Comparison of ENCODE assay signal across 1 cellular context in the genomic region with DNA sequence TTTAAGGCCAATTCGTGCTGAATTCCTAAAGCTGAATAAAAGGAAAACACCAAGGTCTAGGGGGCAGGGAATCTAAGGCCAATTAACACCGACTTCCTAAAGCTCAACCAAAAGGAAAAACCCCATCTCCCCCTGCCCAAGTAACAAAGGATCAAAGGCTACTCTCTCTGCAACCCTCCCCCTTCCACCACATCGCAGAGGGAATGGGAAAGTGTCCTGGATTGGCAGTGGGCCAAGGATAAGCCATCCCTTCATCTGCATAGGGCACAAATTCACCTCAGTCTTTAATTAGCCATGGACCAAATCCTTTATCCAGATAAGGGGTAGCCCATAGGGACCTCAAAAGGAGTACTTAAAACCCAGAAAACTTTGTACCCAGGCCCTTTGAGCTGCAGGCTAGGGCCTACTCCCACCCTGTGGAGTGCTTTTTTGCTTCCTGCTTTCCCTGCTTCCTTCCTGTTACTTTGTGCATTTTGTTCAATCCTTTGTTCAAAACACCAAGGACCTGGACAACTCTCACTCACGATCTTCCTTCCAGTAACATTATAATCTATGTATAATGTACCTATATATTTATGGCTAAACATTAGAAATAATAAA.
TF ChIP-seq lines count a peak whose summit lies in the region.

No MANE protein-coding gene starts in this region.

TF ChIP-seq in HepG2, 621 proteins besides CTCF, POLR2A, EP300 and RAD21 (continued from another document):
- TF ChIP-seq, protein P1, sequence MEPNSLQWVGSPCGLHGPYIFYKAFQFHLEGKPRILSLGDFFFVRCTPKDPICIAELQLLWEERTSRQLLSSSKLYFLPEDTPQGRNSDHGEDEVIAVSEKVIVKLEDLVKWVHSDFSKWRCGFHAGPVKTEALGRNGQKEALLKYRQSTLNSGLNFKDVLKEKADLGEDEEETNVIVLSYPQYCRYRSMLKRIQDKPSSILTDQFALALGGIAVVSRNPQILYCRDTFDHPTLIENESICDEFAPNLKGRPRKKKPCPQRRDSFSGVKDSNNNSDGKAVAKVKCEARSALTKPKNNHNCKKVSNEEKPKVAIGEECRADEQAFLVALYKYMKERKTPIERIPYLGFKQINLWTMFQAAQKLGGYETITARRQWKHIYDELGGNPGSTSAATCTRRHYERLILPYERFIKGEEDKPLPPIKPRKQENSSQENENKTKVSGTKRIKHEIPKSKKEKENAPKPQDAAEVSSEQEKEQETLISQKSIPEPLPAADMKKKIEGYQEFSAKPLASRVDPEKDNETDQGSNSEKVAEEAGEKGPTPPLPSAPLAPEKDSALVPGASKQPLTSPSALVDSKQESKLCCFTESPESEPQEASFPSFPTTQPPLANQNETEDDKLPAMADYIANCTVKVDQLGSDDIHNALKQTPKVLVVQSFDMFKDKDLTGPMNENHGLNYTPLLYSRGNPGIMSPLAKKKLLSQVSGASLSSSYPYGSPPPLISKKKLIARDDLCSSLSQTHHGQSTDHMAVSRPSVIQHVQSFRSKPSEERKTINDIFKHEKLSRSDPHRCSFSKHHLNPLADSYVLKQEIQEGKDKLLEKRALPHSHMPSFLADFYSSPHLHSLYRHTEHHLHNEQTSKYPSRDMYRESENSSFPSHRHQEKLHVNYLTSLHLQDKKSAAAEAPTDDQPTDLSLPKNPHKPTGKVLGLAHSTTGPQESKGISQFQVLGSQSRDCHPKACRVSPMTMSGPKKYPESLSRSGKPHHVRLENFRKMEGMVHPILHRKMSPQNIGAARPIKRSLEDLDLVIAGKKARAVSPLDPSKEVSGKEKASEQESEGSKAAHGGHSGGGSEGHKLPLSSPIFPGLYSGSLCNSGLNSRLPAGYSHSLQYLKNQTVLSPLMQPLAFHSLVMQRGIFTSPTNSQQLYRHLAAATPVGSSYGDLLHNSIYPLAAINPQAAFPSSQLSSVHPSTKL (CRISPR knock-in tag; IDR thresholded peaks at IDR 0.05): 0 out of 2 replicates have a peak, but pooled peaks have one; percentile 12
- TF ChIP-seq HNF4A (CRISPR knock-in tag; IDR thresholded peaks at IDR 0.05) (0 out of 2 replicates have a peak, but pooled peaks have one; percentile 18), KMT2A (CRISPR knock-in tag; IDR thresholded peaks at IDR 0.05) (no peak), ELF3 (CRISPR knock-in tag; IDR thresholded peaks at IDR 0.05) (0 out of 2 replicates have a peak, but pooled peaks have one; percentile 16), POGZ (CRISPR knock-in tag; IDR thresholded peaks at IDR 0.05) (0 out of 2 replicates have a peak, but pooled peaks have one; percentile 18), RBAK (CRISPR knock-in tag; IDR thresholded peaks at IDR 0.05) (no peak), IRF2 (CRISPR knock-in tag; IDR thresholded peaks at IDR 0.05) (0 out of 2 replicates have a peak, but pooled peaks have one; percentile 12)
- TF ChIP-seq, protein P2, sequence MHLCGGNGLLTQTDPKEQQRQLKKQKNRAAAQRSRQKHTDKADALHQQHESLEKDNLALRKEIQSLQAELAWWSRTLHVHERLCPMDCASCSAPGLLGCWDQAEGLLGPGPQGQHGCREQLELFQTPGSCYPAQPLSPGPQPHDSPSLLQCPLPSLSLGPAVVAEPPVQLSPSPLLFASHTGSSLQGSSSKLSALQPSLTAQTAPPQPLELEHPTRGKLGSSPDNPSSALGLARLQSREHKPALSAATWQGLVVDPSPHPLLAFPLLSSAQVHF (CRISPR knock-in tag; IDR thresholded peaks at IDR 0.05): no peak
- TF ChIP-seq, protein P3, sequence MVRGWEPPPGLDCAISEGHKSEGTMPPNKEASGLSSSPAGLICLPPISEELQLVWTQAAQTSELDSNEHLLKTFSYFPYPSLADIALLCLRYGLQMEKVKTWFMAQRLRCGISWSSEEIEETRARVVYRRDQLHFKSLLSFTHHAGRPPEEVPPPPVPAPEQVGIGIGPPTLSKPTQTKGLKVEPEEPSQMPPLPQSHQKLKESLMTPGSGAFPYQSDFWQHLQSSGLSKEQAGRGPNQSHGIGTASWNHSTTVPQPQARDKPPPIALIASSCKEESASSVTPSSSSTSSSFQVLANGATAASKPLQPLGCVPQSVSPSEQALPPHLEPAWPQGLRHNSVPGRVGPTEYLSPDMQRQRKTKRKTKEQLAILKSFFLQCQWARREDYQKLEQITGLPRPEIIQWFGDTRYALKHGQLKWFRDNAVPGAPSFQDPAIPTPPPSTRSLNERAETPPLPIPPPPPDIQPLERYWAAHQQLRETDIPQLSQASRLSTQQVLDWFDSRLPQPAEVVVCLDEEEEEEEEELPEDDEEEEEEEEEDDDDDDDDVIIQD (CRISPR knock-in tag; IDR thresholded peaks at IDR 0.05; ENCODE audit: low read depth): peak; percentile 36; the same call in 1 of the 2 replicates
